10 cellular contexts compared by ENCODE assay signal in genomic region chr2:110865188-110865587, GRCh38.
DNase-seq lines count a peak whose midpoint lies in the region; ATAC-seq and TF ChIP-seq lines count a peak whose summit lies in the region.
"Had no signal": no experiment of that assay in that cellular context is flagged by ENCODE, and none has a peak within 500 bp of the region (broad histone marks: within the 10 kb centered on the region; RNA-seq: fewer than 3 reads in every experiment).

No MANE protein-coding gene starts in this region.

- H3K9me3 ChIP-seq in right atrium auricular region, result no peaks in the 10 kb centered on the region

- no peak overlapping the region for H3K4me3 ChIP-seq in fibroblast of the aortic adventitia (ENCODE audit: low read depth, low read length)
- H3K4me3 ChIP-seq in right atrium auricular region, result no peak overlapping the region

- no peaks in the 10 kb centered on the region for H3K36me3 ChIP-seq in right atrium auricular region

- peak; percentile 2 for DNase-seq in fibroblast of the aortic adventitia (ENCODE audit: low read depth)
- DNase-seq in NCI-H2227 treated with DMSO at 0.1 percent for 48 hours (lab: John Stamatoyannopoulos, UW), result no peak
- no peak for DNase-seq in DMS153 treated with DMSO at 0.1 percent for 48 hours (lab: John Stamatoyannopoulos, UW; ENCODE audit: unreplicated experiment)
- no peak for DNase-seq in right atrium auricular region (ENCODE audit: low spot score)
- DNase-seq in kidney glomerular epithelial cell (lab: John Stamatoyannopoulos, UW), result no peak

- ATAC-seq in GM18520 (IDR thresholded peaks at IDR 0.05; ENCODE audit: unreplicated experiment), result peak; percentile 93
- peak; percentile 92 for ATAC-seq in GM21526 (IDR thresholded peaks at IDR 0.05; ENCODE audit: low FRiP score, unreplicated experiment)
- peak; percentile 94 for ATAC-seq in HG03460 (IDR thresholded peaks at IDR 0.05; ENCODE audit: unreplicated experiment)

- no peaks in the 10 kb centered on the region for H3K27me3 ChIP-seq in right atrium auricular region

- no peaks in the 10 kb centered on the region for H3K4me1 ChIP-seq in right atrium auricular region
- H3K4me1 ChIP-seq: parathyroid adenoma had no signal

- TF ChIP-seq CTCF in fibroblast of the aortic adventitia (IDR thresholded peaks at IDR 0.05; ENCODE audit: insufficient read depth, low read length), result no peak
- TF ChIP-seq CTCF in right atrium auricular region (IDR thresholded peaks at IDR 0.05), result no peak

- no peak overlapping the region for H3K27ac ChIP-seq in right atrium auricular region
- H3K27ac ChIP-seq: epithelial cell of prostate, parathyroid adenoma had no signal
